Comparison of ENCODE assay signal across 9 cellular contexts in the genomic region with DNA sequence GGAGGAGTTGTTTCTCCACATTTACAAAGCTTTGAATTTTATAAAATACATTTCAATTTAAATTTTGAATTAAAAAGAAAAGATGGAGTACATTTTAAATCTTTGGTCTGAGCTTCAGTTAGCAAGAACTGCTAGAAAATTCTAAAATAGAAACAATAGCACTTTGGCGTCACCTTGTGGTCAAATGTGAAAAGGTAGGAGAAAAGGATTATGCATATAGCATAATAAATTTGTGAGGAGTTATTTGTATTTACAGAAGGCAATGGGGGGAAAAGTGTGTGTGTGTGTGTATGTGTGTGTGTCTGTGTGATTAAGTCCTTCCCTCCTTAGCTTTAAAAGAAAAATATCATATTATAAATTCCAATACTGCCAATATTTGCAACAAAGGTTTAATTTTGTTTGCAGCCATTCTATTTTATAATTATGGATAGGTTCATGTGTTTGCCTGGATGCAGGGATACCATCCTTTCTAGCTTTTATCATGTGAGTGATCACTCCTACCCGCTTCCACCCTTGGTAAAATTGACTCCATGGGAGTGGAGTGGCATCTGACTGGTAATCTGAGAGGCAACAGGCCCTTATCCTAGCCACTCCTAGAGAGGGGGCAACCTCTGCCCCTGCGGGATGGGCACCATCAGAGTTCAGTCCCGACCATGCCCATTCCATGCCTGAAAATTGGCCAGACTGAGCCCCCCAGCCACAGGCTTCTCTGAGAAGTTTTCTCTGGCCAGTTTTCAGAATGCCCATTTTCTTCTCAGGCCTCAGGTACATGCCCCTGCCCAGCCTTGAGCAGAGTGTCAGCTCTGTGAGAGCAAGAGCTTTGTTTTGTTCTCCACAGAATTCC. TPM values are rescaled to one million over a fixed set of nuclear protein-coding genes. Genes with fewer than 3 reads are reported as not detected.
DNase-seq lines count a peak whose midpoint lies in the region; ATAC-seq and TF ChIP-seq lines count a peak whose summit lies in the region.
"Had no signal": no experiment of that assay in that cellular context is flagged by ENCODE, and none has a peak within 500 bp of the region (broad histone marks: within the 10 kb centered on the region; RNA-seq: fewer than 3 reads in every experiment).

No MANE protein-coding gene starts in this region.

- H3K27me3 ChIP-seq in esophagus muscularis mucosa: no peaks in the 10 kb centered on the region

- H3K9me3 Mint-ChIP-seq in naive thymus-derived CD8-positive, alpha-beta T cell: no peaks in the 10 kb centered on the region

- intact Hi-C loops in esophagus muscularis mucosa (cut with DNase I): loop anchor here (2.0 kb wide), 1 partner anchor 301 kb away; no protein-coding TSS in a partner anchor

- peak; percentile 80 to 94 (median 86) for TF ChIP-seq CTCF in esophagus muscularis mucosa (IDR thresholded peaks at IDR 0.05)

- H3K27ac ChIP-seq in esophagus muscularis mucosa (replicated peaks in 1 of 4): no peak overlapping the region
- H3K27ac ChIP-seq: skin epidermis had no signal

- no peaks in the 10 kb centered on the region for H3K27me3 Mint-ChIP-seq in naive thymus-derived CD8-positive, alpha-beta T cell

- ATAC-seq in GM19395 (IDR thresholded peaks at IDR 0.05; ENCODE audit: unreplicated experiment) (peak; percentile 69), GM21737 (IDR thresholded peaks at IDR 0.05; ENCODE audit: unreplicated experiment) (no peak)
- ATAC-seq in naive thymus-derived CD8-positive, alpha-beta T cell: peak; percentile 42 to 53

- DNase-seq in DMS53 (lab: John Stamatoyannopoulos, UW) (peak; percentile 75), MV-4-11 (lab: John Stamatoyannopoulos, UW) (peak; percentile 54), SKM-1 treated with dmso at 0.1 percent for 144 hours (lab: John Stamatoyannopoulos, UW; ENCODE audit: unreplicated experiment) (peak; percentile 30), esophagus muscularis mucosa (ENCODE audit: extremely low spot score) (no peak), occipital lobe (lab: John Stamatoyannopoulos, UW) (no peak)
- peak in 7 of 10 donors; percentile 22 to 60 (median 45) for DNase-seq in naive thymus-derived CD8-positive, alpha-beta T cell

- WGBS in esophagus muscularis mucosa: 48% methylated on average over 4 of the region's 4 CpGs

- H3K36me3 ChIP-seq in esophagus muscularis mucosa: peaks cover 0 to 23% (median 16%) of the 10 kb centered on the region in 4 donors

- H3K36me3 Mint-ChIP-seq in naive thymus-derived CD8-positive, alpha-beta T cell: peaks cover 0 to 12% (median 0%) of the 10 kb centered on the region in 3 donors

- H3K4me3 Mint-ChIP-seq in naive thymus-derived CD8-positive, alpha-beta T cell: no peak overlapping the region

- TF ChIP-seq EP300 in esophagus muscularis mucosa (IDR thresholded peaks at IDR 0.05): no peak

- H3K4me1 Mint-ChIP-seq in naive thymus-derived CD8-positive, alpha-beta T cell: peaks cover 0 to 1% (median 0%) of the 10 kb centered on the region in 4 donors

- H3K9me3 ChIP-seq in esophagus muscularis mucosa: no peaks in the 10 kb centered on the region

- no peaks in the 10 kb centered on the region for H3K4me1 ChIP-seq in esophagus muscularis mucosa

- TF ChIP-seq POLR2A in esophagus muscularis mucosa (IDR thresholded peaks at IDR 0.05; ENCODE audit: low read depth): no peak

- POLR2A ChIA-PET in naive thymus-derived CD8-positive, alpha-beta T cell (lab: Charles Lee): interaction anchor here (0.7 kb wide), 1 partner anchor 300 kb away, joined by 3 read pairs; no protein-coding TSS in a partner anchor

- no peak overlapping the region for H3K4me3 ChIP-seq in esophagus muscularis mucosa
- H3K4me3 ChIP-seq: skin epidermis had no signal

- peak overlapping the region in 1 of 10 donors; percentile 9 for H3K27ac Mint-ChIP-seq in naive thymus-derived CD8-positive, alpha-beta T cell

RNA-seq across cellular contexts. Expression of a gene that starts 13.6 kb away (rescaled TPM):
- total RNA-seq in esophagus muscularis mucosa (10 to 100 TPM; 24.9 to 37.6 (median 27.6) TPM), occipital lobe (19.0 TPM)
- total RNA-seq in naive thymus-derived CD8-positive, alpha-beta T cell: 1 to 10 TPM; 1.1 to 1.3 TPM
- under 1 TPM; 0.13 to 0.24 (median 0.13) TPM for polyA plus RNA-seq in naive thymus-derived CD8-positive, alpha-beta T cell

RNA-seq across cellular contexts. Expression of a gene that starts 20.4 kb away (rescaled TPM):
- total RNA-seq in esophagus muscularis mucosa (10 to 100 TPM; 33.2 to 46.3 (median 44.0) TPM), occipital lobe (283 TPM)
- 10 to 100 TPM; 32.2 to 33.6 TPM for total RNA-seq in naive thymus-derived CD8-positive, alpha-beta T cell
- 10 to 100 TPM; 10.9 to 13.6 (median 13.2) TPM for polyA plus RNA-seq in naive thymus-derived CD8-positive, alpha-beta T cell

Comparison
In these comparisons a context has a peak if more than half of its experiments do, and no peak if none do; other contexts are left out.
1. DNase-seq: peak in DMS53 (single experiment), MV-4-11 (single experiment), SKM-1 treated with dmso at 0.1 percent for 144 hours (single experiment) and naive thymus-derived CD8-positive, alpha-beta T cell (7 of 10); none in esophagus muscularis mucosa (single experiment) and occipital lobe (single experiment).